ENCODE assay signal across 1 cellular context in genomic region chr17:43878260-43879082, GRCh38.
TF ChIP-seq lines count a peak whose summit lies in the region.

No MANE protein-coding gene starts in this region.

TF ChIP-seq in HepG2, 621 proteins besides CTCF, POLR2A, EP300 and RAD21 (continued from another document and continues in another):
- TF ChIP-seq USF2 (IDR thresholded peaks at IDR 0.05; ENCODE audit: low read depth, low read length) (no peak), USF2 (CRISPR knock-in tag; IDR thresholded peaks at IDR 0.05; ENCODE audit: borderline replicate concordance) (no peak), ZNF235 (CRISPR knock-in tag; IDR thresholded peaks at IDR 0.05; ENCODE audit: borderline replicate concordance) (no peak), ZNF569 (CRISPR knock-in tag; IDR thresholded peaks at IDR 0.05; ENCODE audit: borderline replicate concordance) (no peak), ZBTB43 (CRISPR knock-in tag; conservative IDR thresholded peaks at IDR 0.05) (no peak), NFKB2 (CRISPR knock-in tag; IDR thresholded peaks at IDR 0.05; ENCODE audit: borderline replicate concordance) (peak; percentile 23; the same call in 1 of the 2 replicates), SMARCC2 (IDR thresholded peaks at IDR 0.05) (no peak), SP1 (IDR thresholded peaks at IDR 0.05) (no peak), SP1 (CRISPR knock-in tag; IDR thresholded peaks at IDR 0.05) (no peak), ZNF660 (CRISPR knock-in tag; IDR thresholded peaks at IDR 0.05; ENCODE audit: borderline replicate concordance, low read depth) (no peak), NR2F6 (IDR thresholded peaks at IDR 0.05) (no peak), NR2F6 (CRISPR knock-in tag; IDR thresholded peaks at IDR 0.05) (0 out of 2 replicates have a peak, but pooled peaks have one; percentile 17), PHF5A (CRISPR knock-in tag; IDR thresholded peaks at IDR 0.05; ENCODE audit: low read depth, unreplicated experiment) (no peak), ZNF639 (CRISPR knock-in tag; conservative IDR thresholded peaks at IDR 0.05) (no peak), RBM22 (optimal IDR thresholded peaks at IDR 0.05; ENCODE audit: low read length) (no peak), KMT2B (CRISPR knock-in tag; IDR thresholded peaks at IDR 0.05) (no peak), XRCC5 (optimal IDR thresholded peaks at IDR 0.05; ENCODE audit: low read length) (peak; percentile 96), NCOA2 (CRISPR knock-in tag; IDR thresholded peaks at IDR 0.05) (no peak), ZMYM4 (CRISPR knock-in tag; IDR thresholded peaks at IDR 0.05) (no peak), ZBTB26 (CRISPR knock-in tag; IDR thresholded peaks at IDR 0.05; ENCODE audit: borderline replicate concordance) (no peak), ZNF407 (CRISPR knock-in tag; IDR thresholded peaks at IDR 0.05; ENCODE audit: not compliant biosample characterization) (no peak), TMF1 (CRISPR knock-in tag; IDR thresholded peaks at IDR 0.05; ENCODE audit: low read depth) (no peak), BHLHE40 (IDR thresholded peaks at IDR 0.05; ENCODE audit: low read length) (peak; percentile 34; the same call in 1 of the 2 replicates), MAFG (CRISPR knock-in tag; IDR thresholded peaks at IDR 0.05) (no peak), ZNF207 (IDR thresholded peaks at IDR 0.05; ENCODE audit: borderline replicate concordance) (no peak), ZSCAN25 (CRISPR knock-in tag; IDR thresholded peaks at IDR 0.05) (no peak), STAT5B (CRISPR knock-in tag; IDR thresholded peaks at IDR 0.05) (no peak), HNF1B (CRISPR knock-in tag; IDR thresholded peaks at IDR 0.05) (0 out of 2 replicates have a peak, but pooled peaks have one; percentile 34), ZNF34 (CRISPR knock-in tag; IDR thresholded peaks at IDR 0.05; ENCODE audit: borderline replicate concordance) (no peak), FOXP4 (CRISPR knock-in tag; IDR thresholded peaks at IDR 0.05) (no peak), CREBL2 (CRISPR knock-in tag; IDR thresholded peaks at IDR 0.05; ENCODE audit: borderline replicate concordance) (0 out of 2 replicates have a peak, but pooled peaks have one; percentile 30), MBD4 (IDR thresholded peaks at IDR 0.05; ENCODE audit: borderline replicate concordance, low read length) (no peak), DR1 (CRISPR knock-in tag; IDR thresholded peaks at IDR 0.05) (no peak), ZSCAN20 (CRISPR knock-in tag; IDR thresholded peaks at IDR 0.05; ENCODE audit: borderline replicate concordance) (no peak), HNF4G (IDR thresholded peaks at IDR 0.05; ENCODE audit: borderline replicate concordance, low read depth, low read length) (no peak), HNF4G (CRISPR knock-in tag; IDR thresholded peaks at IDR 0.05; ENCODE audit: borderline replicate concordance, low read depth) (peak; percentile 21; the same call in 1 of the 2 replicates)
